In genomic region chr14:104135121-104135903, GRCh38 we compare ENCODE assay signal across 10 cellular contexts. TPM values are rescaled to one million over a fixed set of nuclear protein-coding genes. Genes with fewer than 3 reads are reported as not detected.
DNase-seq lines count a peak whose midpoint lies in the region; ATAC-seq and TF ChIP-seq lines count a peak whose summit lies in the region.
"Had no signal": no experiment of that assay in that cellular context is flagged by ENCODE, and none has a peak within 500 bp of the region (broad histone marks: within the 10 kb centered on the region; RNA-seq: fewer than 3 reads in every experiment).

No MANE protein-coding gene starts in this region.

- no peak overlapping the region for H3K4me3 Mint-ChIP-seq in activated CD4-positive, alpha-beta T cell treated with anti-CD3 and anti-CD28 coated beads for 36 hours
- H3K4me3 Mint-ChIP-seq: activated T-cell treated with anti-CD3 and anti-CD28 coated beads, Interleukin-2, amount 50 U/mL, for 4 hours had no signal

- 3 to 4% methylated on average over 46 to 47 of the region's 47 CpGs for WGBS in heart right ventricle, 2 donors
- WGBS in testis, 2 donors: 2 to 7% methylated on average over 20 to 46 of the region's 47 CpGs

- H3K4me1 Mint-ChIP-seq in activated CD4-positive, alpha-beta T cell treated with anti-CD3 and anti-CD28 coated beads for 36 hours: peaks cover 4% of the 10 kb centered on the region

- no peaks in the 10 kb centered on the region for H3K36me3 Mint-ChIP-seq in activated CD4-positive, alpha-beta T cell treated with anti-CD3 and anti-CD28 coated beads for 36 hours (ENCODE audit: low read depth)
- H3K36me3 Mint-ChIP-seq: CD14-positive monocyte had no signal

- no peaks in the 10 kb centered on the region for H3K36me3 ChIP-seq in heart right ventricle
- no peaks in the 10 kb centered on the region for H3K36me3 ChIP-seq in testis (ENCODE audit: low read depth, missing control alignments)

- no peaks in the 10 kb centered on the region for H3K9me3 Mint-ChIP-seq in activated CD4-positive, alpha-beta T cell treated with anti-CD3 and anti-CD28 coated beads for 36 hours (ENCODE audit: low read depth)
- H3K9me3 Mint-ChIP-seq: activated T-cell treated with anti-CD3 and anti-CD28 coated beads, Interleukin-2, amount 50 U/mL, for 4 hours had no signal

- H3K27ac Mint-ChIP-seq in activated CD4-positive, alpha-beta T cell treated with anti-CD3 and anti-CD28 coated beads for 36 hours: no peak overlapping the region
- H3K27ac Mint-ChIP-seq: CD14-positive monocyte had no signal

- H3K4me1 ChIP-seq in heart right ventricle: peaks cover 15 to 46% (median 37%) of the 10 kb centered on the region in 9 donors
- H3K4me1 ChIP-seq in testis: peaks cover 6% of the 10 kb centered on the region

- H3K27ac ChIP-seq in heart right ventricle (no peak overlapping the region), testis (no peak overlapping the region)

- H3K27me3 Mint-ChIP-seq in activated CD4-positive, alpha-beta T cell treated with anti-CD3 and anti-CD28 coated beads for 36 hours: peaks cover 37% of the 10 kb centered on the region

- H3K9me3 ChIP-seq in heart right ventricle: peaks cover 0 to 4% (median 0%) of the 10 kb centered on the region in 11 donors
- H3K9me3 ChIP-seq in testis: no peaks in the 10 kb centered on the region

- POLR2A ChIA-PET in activated CD4-positive, alpha-beta T cell treated with anti-CD3 and anti-CD28 coated beads for 36 hours (lab: Charles Lee): no interaction called here

- TF ChIP-seq CTCF in heart right ventricle (IDR thresholded peaks at IDR 0.05): peak in 6 of 9 donors; percentile 13 to 41 (median 24)
- TF ChIP-seq CTCF in testis (IDR thresholded peaks at IDR 0.05): no peak

- intact Hi-C loops in activated CD4-positive, alpha-beta T cell treated with anti-CD3 and anti-CD28 coated beads for 36 hours (cut with DNase I, micrococcal nuclease): loop anchor here in 1 of 2 experiments (5.0 kb wide), 2 partner anchors 427 to 507 kb away; no protein-coding TSS in a partner anchor
- intact Hi-C loops in heart right ventricle (cut with DNase I) (loop anchor here in 8 of 10 donors (5.0 to 10.0 kb wide), 9 partner anchors 87 to 507 kb away; no protein-coding TSS in a partner anchor), testis (cut with DNase I; ENCODE audit: low total_unique reads) (loop anchor here (5.0 kb wide), 1 partner anchor 427 kb away; no protein-coding TSS in a partner anchor)

- peak; percentile 34 for DNase-seq in activated CD4-positive, alpha-beta T cell treated with anti-CD3 and anti-CD28 coated beads for 36 hours
- no peak for DNase-seq in activated CD4-positive, alpha-beta T cell treated with anti-CD3 and anti-CD28 coated beads for 4 hours
- DNase-seq in RKO (ENCODE audit: low spot score) (peak; percentile 43), heart right ventricle (peak in 1 of 2 donors; percentile 17), retina (peak; percentile 82), activated gamma-delta T cell (lab: John Stamatoyannopoulos, UW) (no peak), testis (no peak)
- DNase-seq in activated CD8-positive, alpha-beta memory T cell treated with anti-CD3 and anti-CD28 coated beads, Interleukin-2, amount 50 U/mL, for 48 hours: no peak
- DNase-seq: activated T-cell treated with anti-CD3 and anti-CD28 coated beads, Interleukin-2, amount 50 U/mL, for 4 hours had no signal

- CTCF ChIA-PET in activated CD4-positive, alpha-beta T cell treated with anti-CD3 and anti-CD28 coated beads for 36 hours (lab: Charles Lee): no interaction called here

- no peak for ATAC-seq in activated CD4-positive, alpha-beta T cell treated with anti-CD3 and anti-CD28 coated beads for 36 hours
- no peak for ATAC-seq in heart right ventricle
- ATAC-seq: activated T-cell treated with anti-CD3 and anti-CD28 coated beads, Interleukin-2, amount 50 U/mL, for 4 hours had no signal

- no peak for TF ChIP-seq POLR2A in testis (IDR thresholded peaks at IDR 0.05)

- peaks cover 11 to 74% (median 50%) of the 10 kb centered on the region in 7 donors for H3K27me3 ChIP-seq in heart right ventricle
- H3K27me3 ChIP-seq in testis: no peaks in the 10 kb centered on the region

- H3K4me3 ChIP-seq in heart right ventricle (peak overlapping the region in 3 of 10 donors; percentile 15 to 31 (median 17)), testis (peak overlapping the region in 1 of 2 donors; percentile 41)

RNA-seq across cellular contexts. Expression of gene KIF26A, which starts 3.1 kb away (rescaled TPM):
- under 1 TPM; 0.21 to 0.28 TPM for total RNA-seq in activated CD4-positive, alpha-beta T cell treated with anti-CD3 and anti-CD28 coated beads for 36 hours
- total RNA-seq in heart right ventricle: 10 to 100 TPM in 1 of 10 donors, 1 to 10 TPM in 9; 5.7 to 12.2 (median 6.7) TPM
- 1 to 10 TPM; 4.1 to 5.9 TPM for polyA plus RNA-seq in heart right ventricle
- 10 to 100 TPM; 18.3 to 21.2 TPM for total RNA-seq in testis
- 5.6 TPM for polyA plus RNA-seq in testis (ENCODE audit: insufficient read depth, low read depth, low replicate concordance)
- polyA plus RNA-seq: CD14-positive monocyte had no signal

RNA-seq across cellular contexts. Expression of gene ASPG, which starts 49.8 kb away (rescaled TPM):
- total RNA-seq in activated CD4-positive, alpha-beta T cell treated with anti-CD3 and anti-CD28 coated beads for 36 hours: not detected
- total RNA-seq in heart right ventricle (10 to 100 TPM in 8 of 10 donors, 1 to 10 TPM in 2; 6.0 to 32.0 (median 16.3) TPM), testis (1 to 10 TPM; 2.7 to 3.7 TPM)
- polyA plus RNA-seq in heart right ventricle (10 to 100 TPM in 1 of 2 donors, 1 to 10 TPM in 1; 2.8 to 13.8 TPM), testis (ENCODE audit: insufficient read depth, low read depth, low replicate concordance) (3.3 TPM)
- polyA plus RNA-seq: CD14-positive monocyte had no signal

Comparison
In these comparisons a context has a peak if more than half of its experiments do, and no peak if none do; other contexts are left out.
1. DNase-seq: peak in activated CD4-positive, alpha-beta T cell treated with anti-CD3 and anti-CD28 coated beads for 36 hours (single experiment), RKO (single experiment) and retina (single experiment); none in activated CD4-positive, alpha-beta T cell treated with anti-CD3 and anti-CD28 coated beads for 4 hours (0 of 2), activated gamma-delta T cell (single experiment), activated CD8-positive, alpha-beta memory T cell treated with anti-CD3 and anti-CD28 coated beads, Interleukin-2, amount 50 U/mL, for 48 hours (single experiment) and testis (single experiment).
2. CTCF ChIP-seq: peak in heart right ventricle (6 of 9); none in testis (0 of 3).
3. RNA of gene KIF26A, which starts 3.1 kb away (total RNA-seq): 18.3 to 21.2 TPM in testis and 5.7 to 12.2 TPM in heart right ventricle; 0.21 to 0.28 TPM in activated CD4-positive, alpha-beta T cell treated with anti-CD3 and anti-CD28 coated beads for 36 hours; every median in the first group is over 4 times any median in the second.